In the genomic region with DNA sequence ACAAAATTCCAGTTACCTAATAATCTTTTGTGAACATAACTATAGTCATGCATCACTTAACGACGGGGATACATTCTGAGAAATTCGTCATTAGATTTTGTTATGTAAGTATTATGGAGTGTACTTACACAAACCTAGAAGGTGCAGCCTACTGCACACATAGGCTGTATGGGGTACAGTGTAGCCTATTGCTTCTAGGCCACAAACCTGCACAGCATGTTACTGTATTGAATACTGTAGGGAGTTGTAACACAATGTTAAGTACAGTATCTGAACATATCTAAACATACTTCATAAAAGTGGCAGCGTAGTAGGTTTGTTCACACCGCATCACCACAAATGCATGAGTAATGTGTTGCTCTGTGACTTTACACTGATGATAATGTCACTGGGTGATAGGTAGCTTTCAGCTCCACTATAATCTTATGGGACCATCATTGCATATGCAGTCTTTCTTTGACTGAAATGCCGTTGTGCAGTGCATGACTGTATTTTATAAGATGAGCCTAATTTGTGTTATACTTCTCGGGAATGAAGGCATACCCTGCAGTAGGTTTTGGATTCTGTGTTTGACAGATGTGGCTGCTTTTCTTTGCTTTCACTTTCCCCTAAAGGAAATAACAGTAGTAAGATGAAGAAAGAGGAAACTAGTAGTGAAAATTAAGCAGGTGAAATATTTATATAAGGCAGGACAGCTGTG, we compare ENCODE assay signal across 10 cellular contexts.
DNase-seq lines count a peak whose midpoint lies in the region; ATAC-seq, FAIRE-seq and TF ChIP-seq lines count a peak whose summit lies in the region.
"Had no signal": no experiment of that assay in that cellular context is flagged by ENCODE, and none has a peak within 500 bp of the region (broad histone marks: within the 10 kb centered on the region; RNA-seq: fewer than 3 reads in every experiment).

No MANE protein-coding gene starts in this region.

- H3K27ac Mint-ChIP-seq in activated CD4-positive, alpha-beta T cell treated with anti-CD3 and anti-CD28 coated beads, Interleukin-2, amount 10 ng/mL, durations not matched to agents 7 days and 5 days, result peak overlapping the region; percentile 93

- no peaks in the 10 kb centered on the region for H3K27me3 ChIP-seq in Loucy (ENCODE audit: insufficient read depth, low read length, poor library complexity, severe bottlenecking)
- no peaks in the 10 kb centered on the region for H3K27me3 ChIP-seq in small intestine (ENCODE audit: control insufficient read depth in 2 of 2, insufficient read depth in 2 of 2, low read length in 2 of 2)

- H3K27me3 Mint-ChIP-seq in activated CD4-positive, alpha-beta T cell treated with anti-CD3 and anti-CD28 coated beads, Interleukin-2, amount 10 ng/mL, durations not matched to agents 7 days and 5 days, result no peaks in the 10 kb centered on the region

- no peak for FAIRE-seq in small intestine (lab: Jason Lieb, UNC)

- H3F3A ChIP-seq in Loucy (ENCODE audit: low read depth), result no peaks in the 10 kb centered on the region

- peak overlapping the region; percentile 53 for H3K4me2 ChIP-seq in Loucy (ENCODE audit: low read depth, low read length, poor library complexity, severe bottlenecking)

- peaks cover 11% of the 10 kb centered on the region for H3K36me3 Mint-ChIP-seq in activated CD4-positive, alpha-beta T cell treated with anti-CD3 and anti-CD28 coated beads, Interleukin-2, amount 10 ng/mL, durations not matched to agents 7 days and 5 days (ENCODE audit: low read depth)

- DNase-seq in activated CD4-positive, alpha-beta T cell treated with anti-CD3 and anti-CD28 coated beads, Interleukin-2, amount 10 ng/mL, durations not matched to agents 7 days and 5 days, result peak; percentile 47
- DNase-seq in activated CD4-positive, alpha-beta T cell treated with anti-CD3 and anti-CD28 coated beads for 4 hours, result no peak
- DNase-seq in small intestine, result peak; percentile 9
- DNase-seq in kidney tubule cell (ENCODE audit: low spot score), result no peak
- DNase-seq in COLO668 (lab: John Stamatoyannopoulos, UW; ENCODE audit: unreplicated experiment), result no peak
- DNase-seq in DMS79 treated with DMSO at 0.1 percent for 48 hours (lab: John Stamatoyannopoulos, UW), result no peak
- DNase-seq: GM23248, NCI-H2227 treated with DMSO at 0.1 percent for 48 hours had no signal

- H3K27ac ChIP-seq in small intestine (ENCODE audit: low read depth in 1 of 2, low read length in 1 of 2), result no peak overlapping the region
- H3K27ac ChIP-seq: GM23248 had no signal

- TF ChIP-seq CTCF in Loucy (conservative IDR thresholded peaks at IDR 0.05; ENCODE audit: low read length), result no peak

- WGBS in small intestine, 3 donors, result 61 to 67% (median 63%) methylated on average over 7 of the region's 7 CpGs

- no peak overlapping the region for H3K4me3 ChIP-seq in Loucy (ENCODE audit: low read length, poor library complexity, severe bottlenecking)
- no peak overlapping the region for H3K4me3 ChIP-seq in small intestine (ENCODE audit: low read depth in 1 of 2, low read length in 2 of 2)
- H3K4me3 ChIP-seq: GM23248 had no signal

- H3K4me1 Mint-ChIP-seq in activated CD4-positive, alpha-beta T cell treated with anti-CD3 and anti-CD28 coated beads, Interleukin-2, amount 10 ng/mL, durations not matched to agents 7 days and 5 days, result peaks cover 42% of the 10 kb centered on the region

- H3K9ac ChIP-seq in Loucy (ENCODE audit: low read depth, low read length, poor library complexity, severe bottlenecking), result no peak overlapping the region
- H3K9ac ChIP-seq: GM23248 had no signal

- CTCF ChIA-PET in activated CD4-positive, alpha-beta T cell treated with anti-CD3 and anti-CD28 coated beads, Interleukin-2, amount 10 ng/mL, durations not matched to agents 7 days and 5 days (lab: Charles Lee), result interaction anchor here (1.2 kb wide), 1 partner anchor 9 kb away, joined by 4 read pairs; no protein-coding TSS in a partner anchor

- POLR2A ChIA-PET in activated CD4-positive, alpha-beta T cell treated with anti-CD3 and anti-CD28 coated beads, Interleukin-2, amount 10 ng/mL, durations not matched to agents 7 days and 5 days (lab: Charles Lee), result no interaction called here

- no peak overlapping the region for H2AFZ ChIP-seq in Loucy (ENCODE audit: low read length)
- H2AFZ ChIP-seq: GM23248 had no signal

- no peaks in the 10 kb centered on the region for H3K9me3 ChIP-seq in Loucy (ENCODE audit: insufficient read depth, low read depth, low read length)
- H3K9me3 ChIP-seq in small intestine (ENCODE audit: control insufficient read depth, low read depth), result no peaks in the 10 kb centered on the region

- H3K9me3 Mint-ChIP-seq in activated CD4-positive, alpha-beta T cell treated with anti-CD3 and anti-CD28 coated beads, Interleukin-2, amount 10 ng/mL, durations not matched to agents 7 days and 5 days, result peaks cover 2% of the 10 kb centered on the region

- H3K36me3 ChIP-seq in Loucy (ENCODE audit: insufficient read depth, low read length) (no peaks in the 10 kb centered on the region), small intestine (ENCODE audit: control insufficient read depth in 2 of 2, insufficient read depth in 2 of 2, low read length in 2 of 2) (no peaks in the 10 kb centered on the region)

- no peaks in the 10 kb centered on the region for H3K79me2 ChIP-seq in Loucy (ENCODE audit: insufficient read depth, low read length)

- H3K4me1 ChIP-seq in Loucy (ENCODE audit: insufficient read depth, low read length, poor library complexity, severe bottlenecking) (peaks cover 11% of the 10 kb centered on the region), small intestine (ENCODE audit: control insufficient read depth in 2 of 2, insufficient read depth in 1 of 2, low read depth in 1 of 2, low read length in 1 of 2) (no peaks in the 10 kb centered on the region)

- peak overlapping the region; percentile 24 for H3K4me3 Mint-ChIP-seq in activated CD4-positive, alpha-beta T cell treated with anti-CD3 and anti-CD28 coated beads, Interleukin-2, amount 10 ng/mL, durations not matched to agents 7 days and 5 days

- no peaks in the 10 kb centered on the region for H3K9me2 ChIP-seq in Loucy (replicated peaks; ENCODE audit: low read depth, low read length)

- no peaks in the 10 kb centered on the region for H4K20me1 ChIP-seq in Loucy (ENCODE audit: insufficient read depth, low read length, poor library complexity, severe bottlenecking)

- peak; percentile 82 for ATAC-seq in HG02642 (IDR thresholded peaks at IDR 0.05; ENCODE audit: poor library complexity, unreplicated experiment)

Comparison
In these comparisons a context has a peak if more than half of its experiments do, and no peak if none do; other contexts are left out.
1. DNase-seq: peak in activated CD4-positive, alpha-beta T cell treated with anti-CD3 and anti-CD28 coated beads, Interleukin-2, amount 10 ng/mL, durations not matched to agents 7 days and 5 days (single experiment) and small intestine (single experiment); none in activated CD4-positive, alpha-beta T cell treated with anti-CD3 and anti-CD28 coated beads for 4 hours (0 of 2), kidney tubule cell (single experiment), COLO668 (single experiment) and DMS79 treated with DMSO at 0.1 percent for 48 hours (single experiment).